8 cellular contexts compared by ENCODE assay signal in genomic region chr5:176660860-176661641, GRCh38. TPM values are rescaled to one million over a fixed set of nuclear protein-coding genes. Genes with fewer than 3 reads are reported as not detected.
DNase-seq lines count a peak whose midpoint lies in the region; ATAC-seq and TF ChIP-seq lines count a peak whose summit lies in the region.

No MANE protein-coding gene starts in this region.

- H3K4me2 ChIP-seq in H9 (ENCODE audit: insufficient read depth, insufficient read length, low read length), result no peak overlapping the region
- H3K4me2 ChIP-seq in hepatocyte, result no peak overlapping the region
- peak overlapping the region; percentile 16 for H3K4me2 ChIP-seq in skeletal muscle satellite cell (ENCODE audit: low read length)

- no peak overlapping the region for H3T11ph ChIP-seq in H9 (ENCODE audit: low read length)

- H3K18ac ChIP-seq in H9 (ENCODE audit: insufficient read length, low read depth, low read length), result no peak overlapping the region

- H3K23ac ChIP-seq in H9 (ENCODE audit: insufficient read length, low read depth, low read length), result no peak overlapping the region

- no peak overlapping the region for H2BK12ac ChIP-seq in H9 (ENCODE audit: insufficient read length, low read depth, low read length)

- H3K4me3 Mint-ChIP-seq in H9, result no peak overlapping the region

- no peak overlapping the region for H3K14ac ChIP-seq in H9 (ENCODE audit: insufficient read depth, low read length)

- H3K23me2 ChIP-seq in H9 (ENCODE audit: insufficient read length, low read depth, low read length, poor library complexity, severe bottlenecking), result no peaks in the 10 kb centered on the region

- no peak for ATAC-seq in HG03108 (IDR thresholded peaks at IDR 0.05; ENCODE audit: unreplicated experiment)

- no peak overlapping the region for H2AFZ ChIP-seq in H9 (ENCODE audit: low read length)
- H2AFZ ChIP-seq in hepatocyte, result no peak overlapping the region

- no peak overlapping the region for H3K4me3 ChIP-seq in hepatocyte
- no peak overlapping the region for H3K4me3 ChIP-seq in skeletal muscle satellite cell (ENCODE audit: low read length)

- no peaks in the 10 kb centered on the region for H3K9me2 ChIP-seq in hepatocyte (replicated peaks; ENCODE audit: insufficient read depth)

- TF ChIP-seq CTCF in H9 (conservative IDR thresholded peaks at IDR 0.05) (peak; percentile 99), hepatocyte (IDR thresholded peaks at IDR 0.05; ENCODE audit: poor library complexity) (peak; percentile 88)

- peaks cover 4 to 5% of the 10 kb centered on the region in 2 experiments; a peak in 3 of 5 replicates for H3K9me3 Mint-ChIP-seq in H9

- H3K9me3 ChIP-seq in H9 (ENCODE audit: control insufficient read depth, low read depth, low read length) (no peaks in the 10 kb centered on the region), hepatocyte (ENCODE audit: low read depth) (no peaks in the 10 kb centered on the region), skeletal muscle satellite cell (replicated peaks; ENCODE audit: low read length) (no peaks in the 10 kb centered on the region)

- H3K27me3 ChIP-seq in H9 (ENCODE audit: insufficient read depth, low read length) (no peaks in the 10 kb centered on the region), hepatocyte (no peaks in the 10 kb centered on the region), skeletal muscle satellite cell (ENCODE audit: control insufficient read depth, insufficient read depth, low read length) (peaks cover 25% of the 10 kb centered on the region)

- no CpG with 5 or more reads among the region's 33 CpGs for WGBS in H9 (ENCODE audit: extremely low coverage, insufficient read length, low lambda C conversion rate)
- WGBS in hepatocyte (ENCODE audit: low lambda C conversion rate, missing lambda C conversion rate), result 60% methylated on average over 33 of the region's 33 CpGs

- H3K9ac ChIP-seq in H9 (ENCODE audit: extremely low read depth, insufficient read length, low read length) (no peak overlapping the region), skeletal muscle satellite cell (ENCODE audit: low read depth, low read length) (no peak overlapping the region)

- no peaks in the 10 kb centered on the region; the same call in 1 of the 2 replicates for H3K27me3 Mint-ChIP-seq in H9 (ENCODE audit: low read depth)

- H3K56ac ChIP-seq in H9 (ENCODE audit: insufficient read length, low read depth, low read length), result no peak overlapping the region

- no peak overlapping the region for H3K4ac ChIP-seq in H9 (ENCODE audit: low read depth, low read length)

- no peaks in the 10 kb centered on the region; the same call in 1 of the 2 replicates for H3K4me1 ChIP-seq in H9 (ENCODE audit: insufficient read depth, low read length)
- no peaks in the 10 kb centered on the region for H3K4me1 ChIP-seq in hepatocyte (ENCODE audit: insufficient read depth)
- no peaks in the 10 kb centered on the region for H3K4me1 ChIP-seq in skeletal muscle satellite cell (ENCODE audit: control insufficient read depth, insufficient read depth, low read length)

- H4K5ac ChIP-seq in H9 (ENCODE audit: insufficient read length, low read depth, low read length), result no peak overlapping the region

- no peak overlapping the region for H3K27ac ChIP-seq in H9 (ENCODE audit: insufficient read length, low read depth, low read length)
- H3K27ac ChIP-seq in hepatocyte, result no peak overlapping the region

- H2BK20ac ChIP-seq in H9 (ENCODE audit: low read depth, low read length, poor library complexity, severe bottlenecking), result no peak overlapping the region

- peaks cover 0 to 12% (median 6%) of the 10 kb centered on the region in 3 experiments; a peak in 4 of 7 replicates for H3K36me3 Mint-ChIP-seq in H9 (ENCODE audit: insufficient read depth in 1 of 3, low read depth in 3 of 3)

- H4K8ac ChIP-seq in H9 (replicated peaks; ENCODE audit: insufficient read length, low read depth, low read length), result no peak overlapping the region

- DNase-seq in ELF-1 (ENCODE audit: low read depth, low spot score), result peak; percentile 92
- peak; percentile 92 for DNase-seq in H9
- peak; percentile 48 for DNase-seq in NCI-H1105 treated with DMSO at 0.1 percent for 48 hours (lab: John Stamatoyannopoulos, UW)
- peak; percentile 59 for DNase-seq in T1000 (lab: John Stamatoyannopoulos, UW)
- peak in 52 of 58 donors; percentile 14 to 79 (median 52) for DNase-seq in anterior cingulate cortex (lab: John Stamatoyannopoulos, UW)
- DNase-seq in hepatocyte (ENCODE audit: low spot score), result peak; percentile 89

- H3K79me1 ChIP-seq in H9 (ENCODE audit: insufficient read depth, low read depth, low read length, poor library complexity, severe bottlenecking), result no peaks in the 10 kb centered on the region

- H4K20me1 ChIP-seq in H9 (ENCODE audit: control insufficient read depth, insufficient read depth, insufficient read length) (no peaks in the 10 kb centered on the region), hepatocyte (ENCODE audit: insufficient read depth, poor library complexity, severe bottlenecking) (no peaks in the 10 kb centered on the region)

- H2BK15ac ChIP-seq in H9 (ENCODE audit: low read depth, low read length), result no peak overlapping the region

- no peaks in the 10 kb centered on the region for H3K79me2 ChIP-seq in H9 (ENCODE audit: insufficient read depth, low read length)
- H3K79me2 ChIP-seq in hepatocyte, result no peaks in the 10 kb centered on the region

- no peak overlapping the region for H4K91ac ChIP-seq in H9 (ENCODE audit: insufficient read length, low read depth, low read length)

- no peaks in the 10 kb centered on the region for H3K36me3 ChIP-seq in hepatocyte (replicated peaks; ENCODE audit: insufficient read depth, low read depth)
- H3K36me3 ChIP-seq in skeletal muscle satellite cell (ENCODE audit: insufficient read depth, low read length), result peaks cover 8% of the 10 kb centered on the region

- no peak overlapping the region for H2BK5ac ChIP-seq in H9 (ENCODE audit: insufficient read length, low read length)

- H2BK120ac ChIP-seq in H9 (ENCODE audit: low read depth, low read length, poor library complexity, severe bottlenecking), result no peak overlapping the region

- H2AK5ac ChIP-seq in H9 (ENCODE audit: insufficient read length, low read length), result no peak overlapping the region

- no peak overlapping the region for H3K27ac Mint-ChIP-seq in H9

- H3K4me1 Mint-ChIP-seq in H9, result peaks cover 13 to 28% of the 10 kb centered on the region in 2 experiments

RNA-seq across cellular contexts. Expression of gene TSPAN17, which starts 13.8 kb away (rescaled TPM):
- 46.8 and 51.9 TPM in 2 replicates for total RNA-seq in H9 (2021)
- total RNA-seq in hepatocyte, result 33.2 and 33.4 TPM in 2 replicates
- polyA plus RNA-seq in hepatocyte, result 27.9 TPM in 2 replicates
- total RNA-seq in skeletal muscle satellite cell (2012; rRNA removed), result 23.3 and 35.8 TPM in 2 replicates

RNA-seq across cellular contexts. Expression of gene EIF4E1B, which starts 30.6 kb away (rescaled TPM):
- 1.3 and 1.8 TPM in 2 replicates for total RNA-seq in H9 (2021)
- total RNA-seq in hepatocyte, result not detected in 2 replicates
- not detected in 2 replicates for polyA plus RNA-seq in hepatocyte
- not detected in 2 replicates for total RNA-seq in skeletal muscle satellite cell (2012; rRNA removed)

RNA-seq across cellular contexts. Expression of gene SNCB, which starts 30.7 kb away (rescaled TPM):
- total RNA-seq in H9 (2021), result 3.5 and 4.2 TPM in 2 replicates
- not detected in 2 replicates for total RNA-seq in hepatocyte
- 0.57 TPM in 1 of 2 replicates, not detected in the other for polyA plus RNA-seq in hepatocyte
- 1.8 and 2.4 TPM in 2 replicates for total RNA-seq in skeletal muscle satellite cell (2012; rRNA removed)

RNA-seq across cellular contexts. Expression of gene GPRIN1, which starts 51.1 kb away (rescaled TPM):
- total RNA-seq in H9 (2021), result 10.8 and 12.1 TPM in 2 replicates
- 1.4 and 1.6 TPM in 2 replicates for total RNA-seq in hepatocyte
- polyA plus RNA-seq in hepatocyte, result 2.2 and 3.9 TPM in 2 replicates
- total RNA-seq in skeletal muscle satellite cell (2012; rRNA removed), result 4.1 and 6.1 TPM in 2 replicates
